In genomic region chr10:126509211-126509610, GRCh38 we compare ENCODE assay signal across 20 cellular contexts.
"Had no signal": no experiment of that assay in that cellular context is flagged by ENCODE, and none has a peak within 500 bp of the region (broad histone marks: within the 10 kb centered on the region; RNA-seq: fewer than 3 reads in every experiment).

No MANE protein-coding gene starts in this region.

- H3K27me3 ChIP-seq: gastrocnemius medialis had no signal

- H3K9me3 ChIP-seq: esophagus muscularis mucosa, gastrocnemius medialis, heart right ventricle, left lung, lower lobe of right lung, mucosa of descending colon had no signal

- H3K27ac Mint-ChIP-seq: dendritic cell treated with granulocyte-macrophage colony-stimulating factor and Interleukin-4, amounts not matched to agents 40 ng/mL and 50 ng/mL, for 4 days; effector memory CD8-positive, alpha-beta T cell; endodermal cell; mesothelial cell of epicardium; naive B cell; natural killer cell had no signal

- H3K4me3 ChIP-seq: esophagus muscularis mucosa, gastrocnemius medialis, heart right ventricle, left lung, lower lobe of right lung, mucosa of descending colon had no signal

- H3K27me3 Mint-ChIP-seq: dendritic cell treated with granulocyte-macrophage colony-stimulating factor and Interleukin-4, amounts not matched to agents 40 ng/mL and 50 ng/mL, for 4 days; effector memory CD8-positive, alpha-beta T cell had no signal

- H3K4me1 ChIP-seq: esophagus muscularis mucosa, gastrocnemius medialis, heart right ventricle, left lung, lower lobe of right lung had no signal

- ATAC-seq: effector memory CD8-positive, alpha-beta T cell; gastrocnemius medialis; heart right ventricle; left cardiac atrium; left lung; left ventricle myocardium superior; lower lobe of right lung; mucosa of descending colon; natural killer cell had no signal

- H3K36me3 ChIP-seq: esophagus muscularis mucosa, gastrocnemius medialis, heart right ventricle, left lung, lower lobe of right lung had no signal

- H3K27ac ChIP-seq: esophagus muscularis mucosa, gastrocnemius medialis, heart right ventricle, left lung, lower lobe of right lung had no signal

- DNase-seq: cortex of kidney; effector CD8-positive, alpha-beta T cell; effector memory CD8-positive, alpha-beta T cell; foreskin melanocyte; gastrocnemius medialis; glutamatergic neuron; heart right ventricle; hippocampal formation; left cardiac atrium; left lung; left ventricle myocardium superior; lower lobe of right lung; mesenchymal stem cell; mucosa of descending colon; naive B cell; natural killer cell had no signal

- H3K4me3 Mint-ChIP-seq: dendritic cell treated with granulocyte-macrophage colony-stimulating factor and Interleukin-4, amounts not matched to agents 40 ng/mL and 50 ng/mL, for 4 days; effector memory CD8-positive, alpha-beta T cell; endodermal cell; mesothelial cell of epicardium; naive B cell; natural killer cell had no signal

- H3K36me3 Mint-ChIP-seq: mesothelial cell of epicardium, naive B cell, natural killer cell had no signal

- H3K4me1 Mint-ChIP-seq: endodermal cell, mesothelial cell of epicardium, naive B cell had no signal
